In the genomic region with DNA sequence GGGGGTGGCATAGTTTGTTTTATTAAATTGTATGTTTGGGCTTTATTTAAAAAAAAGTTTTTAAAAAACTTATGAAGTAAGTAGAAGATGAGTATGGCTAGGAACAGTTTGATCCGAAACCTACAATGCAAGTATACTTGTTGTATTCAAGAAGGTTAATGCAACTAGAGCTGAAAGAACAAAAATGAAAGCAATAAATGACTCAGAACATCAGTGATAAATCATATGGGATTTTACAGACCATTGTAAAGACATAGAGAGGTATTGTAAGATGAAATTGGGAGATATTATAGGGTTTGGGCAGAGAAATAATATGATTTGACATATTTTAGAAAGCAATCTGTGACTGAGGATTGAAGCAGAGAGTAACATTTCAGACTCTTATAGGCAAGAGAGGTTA, we compare ENCODE assay signal across 20 cellular contexts.
A peak's percentile ranks its signal among the peaks of the same experiment; 100 is the strongest.
DNase-seq lines count a peak whose midpoint lies in the region; ATAC-seq, FAIRE-seq and TF ChIP-seq lines count a peak whose summit lies in the region.
"Had no signal": no experiment of that assay in that cellular context is flagged by ENCODE, and none has a peak within 500 bp of the region (broad histone marks: within the 10 kb centered on the region; RNA-seq: fewer than 3 reads in every experiment).

No MANE protein-coding gene starts in this region.

- H3K27me3 Mint-ChIP-seq in activated CD4-positive, alpha-beta T cell treated with anti-CD3 and anti-CD28 coated beads for 36 hours, result no peaks in the 10 kb centered on the region
- H3K27me3 Mint-ChIP-seq in activated T-cell treated with anti-CD3 and anti-CD28 coated beads, Interleukin-2, amount 50 U/mL, for 24 hours, result no peaks in the 10 kb centered on the region
- H3K27me3 Mint-ChIP-seq: B cell; CD4-positive, alpha-beta T cell had no signal

- H3K4me3 Mint-ChIP-seq in activated CD4-positive, alpha-beta T cell treated with anti-CD3 and anti-CD28 coated beads for 36 hours, result no peak overlapping the region
- no peak overlapping the region for H3K4me3 Mint-ChIP-seq in activated T-cell treated with anti-CD3 and anti-CD28 coated beads, Interleukin-2, amount 50 U/mL, for 24 hours
- H3K4me3 Mint-ChIP-seq: B cell; CD4-positive, alpha-beta T cell; CD8-positive, alpha-beta T cell had no signal

- H3K9me3 ChIP-seq in GM12878 (replicated peaks; ENCODE audit: control insufficient read depth, insufficient read depth, low read length), result no peaks in the 10 kb centered on the region
- H3K9me3 ChIP-seq: A549, Caco-2 had no signal

- intact Hi-C loops in activated CD4-positive, alpha-beta T cell treated with anti-CD3 and anti-CD28 coated beads for 36 hours (cut with DNase I, micrococcal nuclease), result no loop called here
- intact Hi-C loops in GM12878 (cut with micrococcal nuclease; ENCODE audit: unreplicated experiment), result no loop called here

- no peak overlapping the region for H2AFZ ChIP-seq in GM12878 (ENCODE audit: control insufficient read depth, low read depth, low read length)

- no peak for TF ChIP-seq POLR2A in GM12878 (IDR thresholded peaks at IDR 0.05; ENCODE audit: low read depth, low read length)

- H3K27me3 ChIP-seq in GM12878 (replicated peaks in 1 of 2; ENCODE audit: control insufficient read depth in 2 of 2, insufficient read depth in 2 of 2, low read length in 1 of 2), result no peaks in the 10 kb centered on the region
- H3K27me3 ChIP-seq: BLaER1 treated with 17β-estradiol and CSF1 and Interleukin-3, amounts not matched to agents 10 nM and 100 nM had no signal

- no TSS peak for BruUV-seq in GM12878 (replicated peaks; lab: Mats Ljungman, UMichigan)

- no peak overlapping the region for H3K4me2 ChIP-seq in GM12878 (ENCODE audit: control insufficient read depth, insufficient read depth)
- H3K4me2 ChIP-seq: A549; BLaER1 treated with 17β-estradiol and CSF1 and Interleukin-3, amounts not matched to agents 10 nM and 100 nM had no signal

- no peak overlapping the region for H3K9ac ChIP-seq in GM12878 (ENCODE audit: control insufficient read depth, insufficient read depth, low read length)
- H3K9ac ChIP-seq: BLaER1 treated with 17β-estradiol and CSF1 and Interleukin-3, amounts not matched to agents 10 nM and 100 nM had no signal

- H3K36me3 Mint-ChIP-seq in activated CD4-positive, alpha-beta T cell treated with anti-CD3 and anti-CD28 coated beads for 36 hours (ENCODE audit: low read depth), result no peaks in the 10 kb centered on the region
- no peaks in the 10 kb centered on the region for H3K36me3 Mint-ChIP-seq in activated T-cell treated with anti-CD3 and anti-CD28 coated beads, Interleukin-2, amount 50 U/mL, for 24 hours (ENCODE audit: low read depth)
- H3K36me3 Mint-ChIP-seq: CD8-positive, alpha-beta T cell had no signal

- H3K4me1 ChIP-seq in GM12878 (ENCODE audit: control insufficient read depth, insufficient read depth, low read length), result no peaks in the 10 kb centered on the region
- H3K4me1 ChIP-seq: A549; BLaER1 treated with 17β-estradiol and CSF1 and Interleukin-3, amounts not matched to agents 10 nM and 100 nM; Caco-2 had no signal

- no peak overlapping the region for H3K27ac ChIP-seq in GM12878 (ENCODE audit: control insufficient read depth, insufficient read depth)
- H3K27ac ChIP-seq: A549; BLaER1 treated with 17β-estradiol and CSF1 and Interleukin-3, amounts not matched to agents 10 nM and 100 nM; C4-2B had no signal

- no peak for TF ChIP-seq EP300 in GM12878 (IDR thresholded peaks at IDR 0.05; ENCODE audit: borderline replicate concordance in 1 of 2, control insufficient read depth in 1 of 2, low read depth in 2 of 2, low read length in 2 of 2)

- in situ Hi-C loops in GM12878 (cut with MboI), result no loop called here

- peaks cover 6% of the 10 kb centered on the region for H3K4me1 Mint-ChIP-seq in activated CD4-positive, alpha-beta T cell treated with anti-CD3 and anti-CD28 coated beads for 36 hours
- peaks cover 12% of the 10 kb centered on the region for H3K4me1 Mint-ChIP-seq in activated T-cell treated with anti-CD3 and anti-CD28 coated beads, Interleukin-2, amount 50 U/mL, for 24 hours (ENCODE audit: low read depth)
- H3K4me1 Mint-ChIP-seq: B cell had no signal

- CTCF ChIA-PET in activated CD4-positive, alpha-beta T cell treated with anti-CD3 and anti-CD28 coated beads for 36 hours (lab: Charles Lee), result no interaction called here
- CTCF ChIA-PET in GM12878 (lab: Yijun Ruan, JAX), result no interaction called here

- H3K27ac Mint-ChIP-seq in activated CD4-positive, alpha-beta T cell treated with anti-CD3 and anti-CD28 coated beads for 36 hours, result no peak overlapping the region
- no peak overlapping the region for H3K27ac Mint-ChIP-seq in activated T-cell treated with anti-CD3 and anti-CD28 coated beads, Interleukin-2, amount 50 U/mL, for 24 hours
- H3K27ac Mint-ChIP-seq: B cell; CD4-positive, alpha-beta T cell; CD8-positive, alpha-beta T cell had no signal

- no peak for TF ChIP-seq RAD21 in GM12878 (IDR thresholded peaks at IDR 0.05; ENCODE audit: insufficient read depth, low read depth, low read length)

- no peaks in the 10 kb centered on the region for H3K36me3 ChIP-seq in GM12878 (ENCODE audit: control insufficient read depth in 2 of 2, insufficient read depth in 2 of 2, low read length in 1 of 2)
- H3K36me3 ChIP-seq: BLaER1 treated with 17β-estradiol and CSF1 and Interleukin-3, amounts not matched to agents 10 nM and 100 nM had no signal

- WGBS in GM12878 (ENCODE audit: insufficient coverage, insufficient replicate concordance, low lambda C conversion rate, missing lambda C conversion rate), result 83% methylated on average over 1 of the region's 1 CpG

- no peak overlapping the region for H3K4me3 ChIP-seq in GM12878
- H3K4me3 ChIP-seq: A549; BLaER1 treated with 17β-estradiol and CSF1 and Interleukin-3, amounts not matched to agents 10 nM and 100 nM had no signal

- no peaks in the 10 kb centered on the region for H3K79me2 ChIP-seq in GM12878 (ENCODE audit: control insufficient read depth, insufficient read depth, low read length)

- no peak for DNase-seq in activated CD4-positive, alpha-beta T cell treated with anti-CD3 and anti-CD28 coated beads for 36 hours
- DNase-seq in activated CD4-positive, alpha-beta T cell treated with anti-CD3 and anti-CD28 coated beads, Interleukin-2, amount 50 U/mL, for 1 hour, result no peak
- DNase-seq in GM12878 (ENCODE audit: low read depth, low spot score), result no peak
- DNase-seq in activated T-cell treated with anti-CD3 and anti-CD28 coated beads, Interleukin-2, amount 50 U/mL, for 24 hours, result no peak
- DNase-seq: AML-193; Caco-2; Calu3; CD4-positive, alpha-beta T cell; CD8-positive, alpha-beta T cell; DMS79 treated with DMSO at 0.1 percent for 48 hours; GF-D8 had no signal

- SMC1A ChIA-PET in GM12878 (lab: Charles Lee; ENCODE audit: uncharacterized antibody, unreplicated experiment), result no interaction called here

- peaks cover 6% of the 10 kb centered on the region for H3K9me3 Mint-ChIP-seq in activated CD4-positive, alpha-beta T cell treated with anti-CD3 and anti-CD28 coated beads for 36 hours (ENCODE audit: low read depth)
- peaks cover 8% of the 10 kb centered on the region for H3K9me3 Mint-ChIP-seq in activated T-cell treated with anti-CD3 and anti-CD28 coated beads, Interleukin-2, amount 50 U/mL, for 24 hours

- no peak for TF ChIP-seq CTCF in GM12878 (IDR thresholded peaks at IDR 0.05 in 2 of 3, conservative IDR thresholded peaks at IDR 0.05 in 1 of 3; ENCODE audit: control insufficient read depth in 2 of 3, extremely low read depth in 1 of 3, insufficient read depth in 1 of 3, low read depth in 3 of 3, low read length in 3 of 3)

- ATAC-seq in activated CD4-positive, alpha-beta T cell treated with anti-CD3 and anti-CD28 coated beads for 36 hours, result peak; percentile 26
- peak; percentile 58 for ATAC-seq in HG02610 (IDR thresholded peaks at IDR 0.05; ENCODE audit: unreplicated experiment)
- peak; percentile 87 for ATAC-seq in GM12878
- ATAC-seq in HG03378 (IDR thresholded peaks at IDR 0.05; ENCODE audit: unreplicated experiment), result no peak
- ATAC-seq: A549; CD8-positive, alpha-beta T cell had no signal

- H4K20me1 ChIP-seq in GM12878 (ENCODE audit: control insufficient read depth, insufficient read depth), result no peaks in the 10 kb centered on the region
- H4K20me1 ChIP-seq: BLaER1 treated with 17β-estradiol and CSF1 and Interleukin-3, amounts not matched to agents 10 nM and 100 nM had no signal

- RAD21 ChIA-PET in GM12878 (lab: Charles Lee; ENCODE audit: unreplicated experiment), result interaction anchor here (1.3 kb wide), 1 partner anchor 16 kb away, joined by 3 read pairs; no protein-coding TSS in a partner anchor

- no peak for FAIRE-seq in GM12878 (lab: Jason Lieb, UNC)
- FAIRE-seq: A549, D721Med, GM12892, GM18507 had no signal

- POLR2A ChIA-PET in activated CD4-positive, alpha-beta T cell treated with anti-CD3 and anti-CD28 coated beads for 36 hours (lab: Charles Lee), result no interaction called here
- POLR2A ChIA-PET in GM12878 (lab: Charles Lee), result no interaction called here

TF ChIP-seq in GM12878, 131 proteins besides CTCF, POLR2A, EP300 and RAD21 (continues in another document):
- TF ChIP-seq TCF3 (IDR thresholded peaks at IDR 0.05; ENCODE audit: borderline replicate concordance, insufficient read depth, low read depth, low read length) (no peak), HDAC6 (IDR thresholded peaks at IDR 0.05; ENCODE audit: unreplicated experiment) (no peak), ZBED1 (IDR thresholded peaks at IDR 0.05; ENCODE audit: borderline replicate concordance) (no peak), YY1 (IDR thresholded peaks at IDR 0.05; ENCODE audit: low read depth, low read length) (no peak), SMC3 (IDR thresholded peaks at IDR 0.05; ENCODE audit: borderline replicate concordance, low read length) (no peak)
- TF ChIP-seq, protein P1, sequence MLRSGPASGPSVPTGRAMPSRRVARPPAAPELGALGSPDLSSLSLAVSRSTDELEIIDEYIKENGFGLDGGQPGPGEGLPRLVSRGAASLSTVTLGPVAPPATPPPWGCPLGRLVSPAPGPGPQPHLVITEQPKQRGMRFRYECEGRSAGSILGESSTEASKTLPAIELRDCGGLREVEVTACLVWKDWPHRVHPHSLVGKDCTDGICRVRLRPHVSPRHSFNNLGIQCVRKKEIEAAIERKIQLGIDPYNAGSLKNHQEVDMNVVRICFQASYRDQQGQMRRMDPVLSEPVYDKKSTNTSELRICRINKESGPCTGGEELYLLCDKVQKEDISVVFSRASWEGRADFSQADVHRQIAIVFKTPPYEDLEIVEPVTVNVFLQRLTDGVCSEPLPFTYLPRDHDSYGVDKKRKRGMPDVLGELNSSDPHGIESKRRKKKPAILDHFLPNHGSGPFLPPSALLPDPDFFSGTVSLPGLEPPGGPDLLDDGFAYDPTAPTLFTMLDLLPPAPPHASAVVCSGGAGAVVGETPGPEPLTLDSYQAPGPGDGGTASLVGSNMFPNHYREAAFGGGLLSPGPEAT (IDR thresholded peaks at IDR 0.05; ENCODE audit: low read depth), result 0 out of 2 replicates have a peak, but pooled peaks have one; percentile 21
